ENCODE assay signal across 15 cellular contexts in genomic region chr19:33686687-33687541, GRCh38.
"Had no signal": no experiment of that assay in that cellular context is flagged by ENCODE, and none has a peak within 500 bp of the region (broad histone marks: within the 10 kb centered on the region; RNA-seq: fewer than 3 reads in every experiment).

No MANE protein-coding gene starts in this region.

- H3K4me1 ChIP-seq: prostate gland, sigmoid colon, upper lobe of left lung had no signal

- H3K9me3 ChIP-seq: mucosa of descending colon, prostate gland, sigmoid colon, upper lobe of left lung had no signal

- DNase-seq: activated CD4-positive, alpha-beta memory T cell treated with anti-CD3 and anti-CD28 coated beads for 36 hours; activated CD4-positive, alpha-beta T cell treated with anti-CD3 and anti-CD28 coated beads for 1 hour; activated naive CD4-positive, alpha-beta T cell treated with Interleukin-2 at 50 U/mL for 16 hours; activated T-cell treated with anti-CD3 and anti-CD28 coated beads, Interleukin-2, amount 50 U/mL, for 72 hours; hippocampal formation; naive thymus-derived CD8-positive, alpha-beta T cell; stimulated activated CD4-positive, alpha-beta T cell treated with anti-CD3 and anti-CD28 coated beads, Interleukin-12 subunit alpha, Interleukin-12 subunit beta, amount 100 ng/mL, for 4 hours; stimulated activated naive CD4-positive, alpha-beta T cell; substantia nigra had no signal

- H3K27ac ChIP-seq: coronary artery, prostate gland, sigmoid colon, upper lobe of left lung had no signal

- H3K4me3 ChIP-seq: coronary artery, lung, mucosa of descending colon, prostate gland, sigmoid colon, upper lobe of left lung had no signal

- H3K27me3 ChIP-seq: upper lobe of left lung had no signal

- H3K36me3 ChIP-seq: prostate gland, sigmoid colon, upper lobe of left lung had no signal
